In the genomic region with DNA sequence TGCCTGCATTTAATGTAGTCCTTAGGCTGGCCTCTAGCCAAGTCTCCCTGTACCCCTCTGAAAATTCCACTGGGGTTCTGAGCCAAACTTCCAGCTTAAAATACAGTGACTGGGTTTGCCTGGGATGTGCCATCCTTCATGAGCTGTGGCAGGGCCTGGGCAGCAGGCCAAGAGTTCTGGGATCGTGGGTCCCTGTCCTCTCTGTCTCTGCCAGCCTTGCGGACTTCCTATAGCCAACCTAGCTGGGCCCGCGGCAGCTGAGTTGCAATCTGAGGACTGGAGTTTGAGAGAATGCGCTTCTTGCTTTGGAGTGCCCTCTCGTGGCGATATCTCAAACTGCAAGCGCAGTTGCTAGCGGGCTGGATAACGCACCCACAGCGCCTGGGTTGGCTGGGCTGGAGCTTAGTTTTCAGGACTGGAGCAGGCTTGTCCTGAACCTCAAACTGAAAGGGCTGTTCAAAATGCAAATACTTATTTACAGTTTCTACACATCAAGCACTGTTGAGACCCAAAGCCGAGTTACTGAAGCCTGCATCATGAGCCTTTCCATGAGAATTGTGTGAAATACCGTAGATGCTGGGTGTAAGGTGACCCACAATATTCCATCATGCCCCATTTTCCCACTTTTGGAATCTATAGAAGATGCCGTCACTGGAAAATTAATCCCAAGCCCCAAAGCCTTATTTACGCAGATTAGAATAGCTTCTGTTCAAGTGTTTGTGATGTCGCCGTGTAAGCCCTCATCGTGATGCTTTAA, we compare ENCODE assay signal across 8 cellular contexts. TPM values are rescaled to one million over a fixed set of nuclear protein-coding genes. Genes with fewer than 3 reads are reported as not detected.
DNase-seq lines count a peak whose midpoint lies in the region; ATAC-seq, FAIRE-seq and TF ChIP-seq lines count a peak whose summit lies in the region.

No MANE protein-coding gene starts in this region.

- H3K4me3 ChIP-seq in left lung: no peak overlapping the region

- H3K27me3 ChIP-seq in left lung: peaks cover 0 to 1% of the 10 kb centered on the region in 2 donors

- intact Hi-C loops in left lung (cut with DNase I): loop anchor here (5.0 to 10.0 kb wide), 2 partner anchors 92 to 104 kb away; no protein-coding TSS in a partner anchor

- H3K27ac ChIP-seq in left lung: no peak overlapping the region

- peak; percentile 86 for FAIRE-seq in A204.1 (lab: Jason Lieb, UNC)

- H3K4me1 ChIP-seq in left lung: peaks cover 0 to 2% of the 10 kb centered on the region in 2 donors

- DNase-seq in NCI-H460 (ENCODE audit: extremely low read depth, low read depth): peak; percentile 84
- peak; percentile 74 for DNase-seq in activated CD4-positive, alpha-beta T cell treated with anti-CD3 and anti-CD28 coated beads for 1 hour
- DNase-seq in cerebellum (ENCODE audit: low spot score): peak; percentile 83
- peak; percentile 86 to 93 for DNase-seq in left lung
- peak; percentile 76 to 90 for DNase-seq in stimulated activated CD4-positive, alpha-beta T cell treated with anti-CD3 and anti-CD28 coated beads, Interleukin-4, amount 100 ng/mL, for 48 hours (ENCODE audit: low read depth in 2 of 2)

- peaks cover 0 to 7% of the 10 kb centered on the region in 2 donors for H3K9me3 ChIP-seq in left lung

- ATAC-seq in GM18502 (IDR thresholded peaks at IDR 0.05; ENCODE audit: poor library complexity, unreplicated experiment): peak; percentile 83
- ATAC-seq in HG03095 (IDR thresholded peaks at IDR 0.05; ENCODE audit: unreplicated experiment): peak; percentile 78
- ATAC-seq in left lung: peak; percentile 96

- peak; percentile 94 to 97 for TF ChIP-seq CTCF in left lung (IDR thresholded peaks at IDR 0.05)

- H3K36me3 ChIP-seq in left lung: no peaks in the 10 kb centered on the region

RNA-seq across cellular contexts. Expression of gene IFI27L2, which starts 7.3 kb away (rescaled TPM):
- total RNA-seq in NCI-H460 (2014; rRNA removed; shearing (Covaris generic)): 68.9 and 99.6 TPM in 2 replicates
- 46.0 and 51.0 TPM in 2 replicates for polyA plus RNA-seq in NCI-H460 (2014; cell fraction: nucleus; rRNA removed)
- total RNA-seq in cerebellum: 11.5 TPM
- 10 to 100 TPM; 37.9 to 59.3 TPM for total RNA-seq in left lung

RNA-seq across cellular contexts. Expression of gene IFI27, which starts 26.2 kb away (rescaled TPM):
- 1.6 and 2.5 TPM in 2 replicates for total RNA-seq in NCI-H460 (2014; rRNA removed; shearing (Covaris generic))
- 0.26 and 1.5 TPM in 2 replicates for polyA plus RNA-seq in NCI-H460 (2014; cell fraction: nucleus; rRNA removed)
- total RNA-seq in cerebellum (5.6 TPM), left lung (100 to 1,000 TPM; 278 to 394 TPM)

RNA-seq across cellular contexts. Expression of gene PPP4R4, which starts 37.4 kb away (rescaled TPM):
- 0.35 TPM in 1 of 2 replicates, not detected in the other for total RNA-seq in NCI-H460 (2014; rRNA removed; shearing (Covaris generic))
- polyA plus RNA-seq in NCI-H460 (2014; cell fraction: nucleus; rRNA removed): 0.22 TPM in 1 of 2 replicates, not detected in the other
- 3.0 TPM for total RNA-seq in cerebellum
- 1 to 10 TPM in 1 of 2 donors, under 1 TPM in 1; 0.52 to 3.7 TPM for total RNA-seq in left lung

RNA-seq across cellular contexts. Expression of gene IFI27L1, which starts 55.6 kb away (rescaled TPM):
- total RNA-seq in NCI-H460 (2014; rRNA removed; shearing (Covaris generic)): 9.7 and 9.9 TPM in 2 replicates
- 23.6 and 26.3 TPM in 2 replicates for polyA plus RNA-seq in NCI-H460 (2014; cell fraction: nucleus; rRNA removed)
- total RNA-seq in cerebellum (16.6 TPM), left lung (10 to 100 TPM; 20.3 to 23.8 TPM)

RNA-seq across cellular contexts. Expression of gene DDX24, which starts 55.8 kb away (rescaled TPM):
- total RNA-seq in NCI-H460 (2014; rRNA removed; shearing (Covaris generic)): 89.8 and 101 TPM in 2 replicates
- 101 and 140 TPM in 2 replicates for polyA plus RNA-seq in NCI-H460 (2014; cell fraction: nucleus; rRNA removed)
- total RNA-seq in cerebellum: 59.0 TPM
- 100 to 1,000 TPM; 142 to 148 TPM for total RNA-seq in left lung

Comparison
In these comparisons a context has a peak if more than half of its experiments do, and no peak if none do; other contexts are left out.
1. RNA of gene IFI27, which starts 26.2 kb away (total RNA-seq): 278 to 394 TPM in left lung; 5.6 TPM in cerebellum (single experiment) and 1.6 to 2.5 TPM in NCI-H460; every median in the first group is over 10 times any median in the second.
2. Peak in every context shown above with its lines, with median percentiles within 50 percentile points of each other: ATAC-seq and DNase-seq.